ENCODE assay signal across 19 cellular contexts in genomic region chr2:132876745-132877391, GRCh38.
"Had no signal": no experiment of that assay in that cellular context is flagged by ENCODE, and none has a peak within 500 bp of the region (broad histone marks: within the 10 kb centered on the region; RNA-seq: fewer than 3 reads in every experiment).

No MANE protein-coding gene starts in this region.

- H3K4me1 ChIP-seq: adrenal gland had no signal

- H3K27ac ChIP-seq: adrenal gland, SK-N-MC, VCaP had no signal

- H3K36me3 ChIP-seq: adrenal gland had no signal

- H3K27me3 Mint-ChIP-seq: activated CD4-positive, alpha-beta memory T cell treated with anti-CD3 and anti-CD28 coated beads for 36 hours; activated CD4-positive, alpha-beta T cell treated with anti-CD3 and anti-CD28 coated beads, Interleukin-2, amount 10 ng/mL, durations not matched to agents 7 days and 5 days; activated naive CD8-positive, alpha-beta T cell treated with anti-CD3 and anti-CD28 coated beads, Interleukin-2, amount 10 ng/mL, durations not matched to agents 7 days and 5 days had no signal

- H3K27ac Mint-ChIP-seq: activated CD4-positive, alpha-beta memory T cell treated with anti-CD3 and anti-CD28 coated beads for 36 hours; activated CD4-positive, alpha-beta T cell treated with anti-CD3 and anti-CD28 coated beads, Interleukin-2, amount 10 ng/mL, durations not matched to agents 7 days and 5 days; activated naive CD8-positive, alpha-beta T cell treated with anti-CD3 and anti-CD28 coated beads, Interleukin-2, amount 10 ng/mL, durations not matched to agents 7 days and 5 days had no signal

- H3K27me3 ChIP-seq: adrenal gland had no signal

- H3K4me3 ChIP-seq: adrenal gland, SK-N-MC had no signal

- H3K4me3 Mint-ChIP-seq: activated CD4-positive, alpha-beta memory T cell treated with anti-CD3 and anti-CD28 coated beads for 36 hours; activated CD4-positive, alpha-beta T cell treated with anti-CD3 and anti-CD28 coated beads, Interleukin-2, amount 10 ng/mL, durations not matched to agents 7 days and 5 days; activated naive CD8-positive, alpha-beta T cell treated with anti-CD3 and anti-CD28 coated beads, Interleukin-2, amount 10 ng/mL, durations not matched to agents 7 days and 5 days had no signal

- DNase-seq: activated CD4-positive, alpha-beta memory T cell treated with anti-CD3 and anti-CD28 coated beads for 36 hours; activated CD4-positive, alpha-beta T cell treated with anti-CD3 and anti-CD28 coated beads, Interleukin-2, amount 10 ng/mL, durations not matched to agents 7 days and 5 days; activated CD4-positive, CD25-positive, alpha-beta regulatory T cell; activated CD8-positive, alpha-beta memory T cell treated with anti-CD3 and anti-CD28 coated beads, Interleukin-2, amount 50 U/mL, for 4 hours; activated naive CD4-positive, alpha-beta T cell treated with anti-CD3 and anti-CD28 coated beads, Interleukin-2, amount 50 U/mL, for 16 hours; activated naive CD8-positive, alpha-beta T cell treated with anti-CD3 and anti-CD28 coated beads, Interleukin-2, amount 10 ng/mL, durations not matched to agents 7 days and 5 days; adrenal gland; anterior cingulate cortex; central memory CD4-positive, alpha-beta T cell; MM.1S; NCI-H1105; NCI-H1436; NCI-H187; NCI-H2081 treated with DMSO at 0.1 percent for 48 hours; NCI-H446; NCI-H524; T-helper 1 cell had no signal

- H3K9me3 ChIP-seq: adrenal gland had no signal

- H3K9me3 Mint-ChIP-seq: activated CD4-positive, alpha-beta memory T cell treated with anti-CD3 and anti-CD28 coated beads for 36 hours; activated CD4-positive, alpha-beta T cell treated with anti-CD3 and anti-CD28 coated beads, Interleukin-2, amount 10 ng/mL, durations not matched to agents 7 days and 5 days had no signal

- H3K4me1 Mint-ChIP-seq: activated CD4-positive, alpha-beta T cell treated with anti-CD3 and anti-CD28 coated beads, Interleukin-2, amount 10 ng/mL, durations not matched to agents 7 days and 5 days; activated naive CD8-positive, alpha-beta T cell treated with anti-CD3 and anti-CD28 coated beads, Interleukin-2, amount 10 ng/mL, durations not matched to agents 7 days and 5 days had no signal

- H3K36me3 Mint-ChIP-seq: activated CD4-positive, alpha-beta memory T cell treated with anti-CD3 and anti-CD28 coated beads for 36 hours; activated naive CD8-positive, alpha-beta T cell treated with anti-CD3 and anti-CD28 coated beads, Interleukin-2, amount 10 ng/mL, durations not matched to agents 7 days and 5 days had no signal
